Comparison of ENCODE assay signal across 8 cellular contexts in the genomic region with DNA sequence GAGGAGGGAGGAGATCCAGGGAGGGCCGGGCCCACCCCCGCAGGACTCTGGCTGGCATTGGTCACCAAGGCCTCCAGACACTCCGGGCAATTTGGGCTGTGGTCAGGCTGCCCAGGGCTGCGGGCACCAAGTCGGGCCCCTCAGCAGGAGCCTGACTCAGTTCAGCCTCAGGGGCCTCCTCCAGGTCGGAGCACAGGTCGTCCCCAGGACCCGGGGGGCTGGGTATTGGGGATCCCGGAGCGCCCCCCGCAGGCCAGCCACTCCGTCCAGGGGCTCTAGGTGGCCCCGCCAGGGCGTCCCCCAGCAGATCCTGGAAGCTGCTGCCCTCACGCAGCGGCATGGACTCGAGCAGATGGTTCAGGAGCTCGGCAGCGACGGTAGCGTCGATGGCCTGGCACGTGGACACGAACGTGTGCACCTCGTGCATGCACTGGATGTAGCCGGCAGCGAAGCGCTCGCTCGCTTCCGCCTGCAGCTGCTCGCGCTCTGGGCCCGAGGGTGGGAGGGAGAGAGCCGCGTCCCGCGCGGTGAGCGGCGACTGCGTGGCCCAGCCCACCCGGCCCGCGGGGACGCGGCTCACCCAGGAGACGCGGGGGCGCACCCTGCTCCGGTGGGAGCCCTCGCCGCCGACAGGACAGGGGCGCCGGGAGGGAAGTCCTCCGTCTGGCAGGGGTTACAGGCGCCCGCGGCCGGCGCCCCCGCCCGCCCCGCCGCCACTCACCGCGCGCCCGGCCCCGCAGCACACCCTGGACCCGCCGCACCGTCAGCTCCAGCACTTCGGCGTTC. TPM values are rescaled to one million over a fixed set of nuclear protein-coding genes. Genes with fewer than 3 reads are reported as not detected.
DNase-seq lines count a peak whose midpoint lies in the region; ATAC-seq, FAIRE-seq and TF ChIP-seq lines count a peak whose summit lies in the region.

No MANE protein-coding gene starts in this region.

- H3K9me3 ChIP-seq in CD4-positive, CD25-positive, alpha-beta regulatory T cell (ENCODE audit: control insufficient read depth in 2 of 2, low read length in 2 of 2) = no peaks in the 10 kb centered on the region

- no peak overlapping the region for H3K27ac Mint-ChIP-seq in CD4-positive, CD25-positive, alpha-beta regulatory T cell
- H3K27ac Mint-ChIP-seq in brain = peak overlapping the region in 3 of 5 experiments; percentile 38 to 81 (median 59)
- no peak overlapping the region for H3K27ac Mint-ChIP-seq in natural killer cell treated with Interleukin-12 subunit alpha and Interleukin-12 subunit beta and Interleukin-15 and Interleukin-18, amount 100 ng/mL, for 72 hours

- no peak overlapping the region for H3K4me3 ChIP-seq in CD4-positive, CD25-positive, alpha-beta regulatory T cell (ENCODE audit: low read depth, low read length)

- no peak overlapping the region for H3K27ac ChIP-seq in CD4-positive, CD25-positive, alpha-beta regulatory T cell (ENCODE audit: insufficient read depth, low read length, poor library complexity, severe bottlenecking)

- peaks cover 12% of the 10 kb centered on the region for H3K27me3 ChIP-seq in CD4-positive, CD25-positive, alpha-beta regulatory T cell (ENCODE audit: control insufficient read depth, insufficient read depth, low read length)

- no peaks in the 10 kb centered on the region for H3K36me3 ChIP-seq in CD4-positive, CD25-positive, alpha-beta regulatory T cell (ENCODE audit: control insufficient read depth, insufficient read depth, low read length)

- H3K36me3 Mint-ChIP-seq in CD4-positive, CD25-positive, alpha-beta regulatory T cell = no peaks in the 10 kb centered on the region
- no peaks in the 10 kb centered on the region for H3K36me3 Mint-ChIP-seq in brain
- H3K36me3 Mint-ChIP-seq in natural killer cell treated with Interleukin-12 subunit alpha and Interleukin-12 subunit beta and Interleukin-15 and Interleukin-18, amount 100 ng/mL, for 72 hours = no peaks in the 10 kb centered on the region

- H3K4me1 ChIP-seq in CD4-positive, CD25-positive, alpha-beta regulatory T cell (ENCODE audit: control insufficient read depth, insufficient read depth, low read length, poor library complexity, severe bottlenecking) = peaks cover 23% of the 10 kb centered on the region

- peak overlapping the region in 3 of 4 donors; percentile 50 to 89 (median 63) for H3K4me3 Mint-ChIP-seq in CD4-positive, CD25-positive, alpha-beta regulatory T cell
- H3K4me3 Mint-ChIP-seq in brain = peak overlapping the region; percentile 79 to 82 (median 79)
- no peak overlapping the region for H3K4me3 Mint-ChIP-seq in natural killer cell treated with Interleukin-12 subunit alpha and Interleukin-12 subunit beta and Interleukin-15 and Interleukin-18, amount 100 ng/mL, for 72 hours

- ATAC-seq in CD4-positive, CD25-positive, alpha-beta regulatory T cell (ENCODE audit: low read depth in 2 of 2) = peak; percentile 52 to 54
- peak; percentile 2 for ATAC-seq in GM21737 (IDR thresholded peaks at IDR 0.05; ENCODE audit: unreplicated experiment)
- ATAC-seq in natural killer cell treated with Interleukin-12 subunit alpha and Interleukin-12 subunit beta and Interleukin-15 and Interleukin-18, amount 100 ng/mL, for 72 hours = peak; percentile 30 to 47
- ATAC-seq in HG03565 (IDR thresholded peaks at IDR 0.05; ENCODE audit: unreplicated experiment) = no peak
- ATAC-seq in GM18520 (IDR thresholded peaks at IDR 0.05; ENCODE audit: unreplicated experiment) = no peak

- no peak for FAIRE-seq in GM19239 (lab: Jason Lieb, UNC)

- TF ChIP-seq CTCF in brain (conservative IDR thresholded peaks at IDR 0.05) = no peak

- peaks cover 0 to 10% (median 4%) of the 10 kb centered on the region in 4 donors for H3K4me1 Mint-ChIP-seq in CD4-positive, CD25-positive, alpha-beta regulatory T cell
- peaks cover 56% of the 10 kb centered on the region for H3K4me1 Mint-ChIP-seq in brain
- peaks cover 5 to 18% of the 10 kb centered on the region in 2 donors for H3K4me1 Mint-ChIP-seq in natural killer cell treated with Interleukin-12 subunit alpha and Interleukin-12 subunit beta and Interleukin-15 and Interleukin-18, amount 100 ng/mL, for 72 hours (ENCODE audit: low read depth in 2 of 2)

- H3K27me3 Mint-ChIP-seq in CD4-positive, CD25-positive, alpha-beta regulatory T cell = peaks cover 38% of the 10 kb centered on the region
- peaks cover 5% of the 10 kb centered on the region for H3K27me3 Mint-ChIP-seq in brain
- H3K27me3 Mint-ChIP-seq in natural killer cell treated with Interleukin-12 subunit alpha and Interleukin-12 subunit beta and Interleukin-15 and Interleukin-18, amount 100 ng/mL, for 72 hours = peaks cover 8 to 14% of the 10 kb centered on the region in 2 donors

- H3K9me3 Mint-ChIP-seq in CD4-positive, CD25-positive, alpha-beta regulatory T cell = peaks cover 0 to 1% (median 0%) of the 10 kb centered on the region in 7 donors
- peaks cover 0 to 13% (median under 1%) of the 10 kb centered on the region in 5 experiments for H3K9me3 Mint-ChIP-seq in brain
- H3K9me3 Mint-ChIP-seq in natural killer cell treated with Interleukin-12 subunit alpha and Interleukin-12 subunit beta and Interleukin-15 and Interleukin-18, amount 100 ng/mL, for 72 hours = no peaks in the 10 kb centered on the region

- peak; percentile 33 to 68 (median 45) for DNase-seq in CD4-positive, CD25-positive, alpha-beta regulatory T cell
- DNase-seq in RKO (ENCODE audit: low spot score) (peak; percentile 57), GM19239 (ENCODE audit: insufficient read length, low spot score) (no peak)
- DNase-seq in natural killer cell treated with Interleukin-12 subunit alpha and Interleukin-12 subunit beta and Interleukin-15 and Interleukin-18, amount 100 ng/mL, for 72 hours (ENCODE audit: low spot score) = peak; percentile 69

RNA-seq across cellular contexts. Expression of gene HES6, which starts 0.9 kb away (rescaled TPM):
- 1.5 TPM for total RNA-seq in CD4-positive, CD25-positive, alpha-beta regulatory T cell
- polyA plus RNA-seq in CD4-positive, CD25-positive, alpha-beta regulatory T cell = 1 to 10 TPM; 2.1 to 3.9 (median 2.5) TPM
- 572 TPM for polyA plus RNA-seq in brain (ENCODE audit: insufficient read depth, low read depth, low replicate concordance)
- 10 to 100 TPM in 1 of 2 donors, 1 to 10 TPM in 1; 5.7 to 11.3 TPM for total RNA-seq in natural killer cell treated with Interleukin-12 subunit alpha and Interleukin-12 subunit beta and Interleukin-15 and Interleukin-18, amount 100 ng/mL, for 72 hours

RNA-seq across cellular contexts. Expression of gene ILKAP, which starts 35.5 kb away (rescaled TPM):
- total RNA-seq in CD4-positive, CD25-positive, alpha-beta regulatory T cell = 122 TPM
- polyA plus RNA-seq in CD4-positive, CD25-positive, alpha-beta regulatory T cell = 10 to 100 TPM; 39.7 to 52.4 (median 49.2) TPM
- polyA plus RNA-seq in brain (ENCODE audit: insufficient read depth, low read depth, low replicate concordance) = 41.2 TPM
- total RNA-seq in natural killer cell treated with Interleukin-12 subunit alpha and Interleukin-12 subunit beta and Interleukin-15 and Interleukin-18, amount 100 ng/mL, for 72 hours = 10 to 100 TPM; 75.8 to 99.7 TPM

RNA-seq across cellular contexts. Expression of gene PER2, which starts 49.5 kb away (rescaled TPM):
- total RNA-seq in CD4-positive, CD25-positive, alpha-beta regulatory T cell = 29.7 TPM
- polyA plus RNA-seq in CD4-positive, CD25-positive, alpha-beta regulatory T cell = 1 to 10 TPM; 1.8 to 5.0 (median 3.3) TPM
- 5.6 TPM for polyA plus RNA-seq in brain (ENCODE audit: insufficient read depth, low read depth, low replicate concordance)
- 10 to 100 TPM; 13.8 to 18.4 TPM for total RNA-seq in natural killer cell treated with Interleukin-12 subunit alpha and Interleukin-12 subunit beta and Interleukin-15 and Interleukin-18, amount 100 ng/mL, for 72 hours

Comparison
In these comparisons a context has a peak if more than half of its experiments do, and no peak if none do; other contexts are left out.
1. ATAC-seq: peak in CD4-positive, CD25-positive, alpha-beta regulatory T cell (2 of 2), GM21737 (single experiment) and natural killer cell treated with Interleukin-12 subunit alpha and Interleukin-12 subunit beta and Interleukin-15 and Interleukin-18, amount 100 ng/mL, for 72 hours (2 of 2); none in HG03565 (single experiment) and GM18520 (single experiment).
2. H3K27ac Mint-ChIP-seq: peak in brain (3 of 5); none in CD4-positive, CD25-positive, alpha-beta regulatory T cell (0 of 3) and natural killer cell treated with Interleukin-12 subunit alpha and Interleukin-12 subunit beta and Interleukin-15 and Interleukin-18, amount 100 ng/mL, for 72 hours (0 of 2).